ENCODE assay signal across 24 cellular contexts in the genomic region with DNA sequence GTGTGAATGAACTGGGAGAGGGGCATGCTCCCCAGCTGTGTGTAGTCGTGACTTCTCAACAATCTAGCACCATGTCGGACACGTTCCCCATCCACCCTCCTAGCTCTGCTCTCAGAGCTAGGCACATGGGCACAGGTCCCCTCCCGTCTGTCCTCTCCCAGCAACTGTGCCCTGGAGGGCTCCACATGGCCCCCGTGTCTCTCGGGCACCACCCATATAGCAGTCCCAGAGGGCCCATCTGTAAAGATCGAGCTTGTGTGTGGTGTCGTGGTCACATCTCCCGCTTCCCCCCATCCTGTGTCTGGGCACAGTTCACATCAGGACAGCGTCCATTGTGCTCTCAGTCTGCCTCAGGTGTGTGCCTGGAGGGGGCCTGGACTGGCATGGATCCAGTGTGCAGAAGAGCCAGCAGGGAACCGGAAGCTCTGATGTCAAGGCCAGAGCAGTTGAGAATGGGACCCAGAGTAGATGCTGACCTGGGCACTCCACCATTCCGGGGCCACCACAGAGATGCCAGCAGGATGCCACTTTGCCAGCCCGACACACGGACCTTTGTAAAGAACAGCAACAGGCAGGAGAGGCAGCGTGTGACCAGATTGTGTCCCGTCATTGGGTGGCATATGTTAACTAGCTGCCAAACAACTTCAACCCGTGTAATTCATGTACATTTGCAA. TPM values are rescaled to one million over a fixed set of nuclear protein-coding genes. Genes with fewer than 3 reads are reported as not detected.
DNase-seq lines count a peak whose midpoint lies in the region; ATAC-seq and TF ChIP-seq lines count a peak whose summit lies in the region.
"Had no signal": no experiment of that assay in that cellular context is flagged by ENCODE, and none has a peak within 500 bp of the region (broad histone marks: within the 10 kb centered on the region; RNA-seq: fewer than 3 reads in every experiment).

No MANE protein-coding gene starts in this region.

- intact Hi-C loops in natural killer cell (cut with micrococcal nuclease): no loop called here

- DNase-seq in natural killer cell (no peak), NCI-H69 (lab: John Stamatoyannopoulos, UW) (peak; percentile 55), endothelial cell (ENCODE audit: low spot score) (no peak)
- no peak for DNase-seq in natural killer cell treated with Interleukin-12 subunit alpha and Interleukin-12 subunit beta and Interleukin-15 and Interleukin-18, amount 100 ng/mL, for 72 hours (ENCODE audit: low spot score)
- DNase-seq: activated CD4-positive, alpha-beta memory T cell treated with anti-CD3 and anti-CD28 coated beads, Interleukin-2, amount 10 ng/mL, durations not matched to agents 7 days and 5 days; DMS79 treated with DMSO at 0.1 percent for 48 hours; esophagus squamous epithelium; foreskin melanocyte; GDM1; heart left ventricle; left ventricle myocardium inferior; NCI-H1105 treated with DMSO at 0.1 percent for 48 hours; NCI-H2081; NCI-H2227 treated with DMSO at 0.1 percent for 48 hours; Peyer's patch; SHP77 treated with DMSO at 0.1 percent for 48 hours; stimulated activated CD4-positive, alpha-beta T cell treated with anti-CD3 and anti-CD28 coated beads, Interleukin-15, amount 100 ng/mL, for 24 hours; stimulated activated CD4-positive, alpha-beta T cell treated with anti-CD3 and anti-CD28 coated beads, Interleukin-4, amount 100 ng/mL, for 4 hours; transverse colon had no signal

- H3K4me3 Mint-ChIP-seq in natural killer cell: no peak overlapping the region
- H3K4me3 Mint-ChIP-seq in natural killer cell treated with Interleukin-12 subunit alpha and Interleukin-12 subunit beta and Interleukin-15 and Interleukin-18, amount 100 ng/mL, for 72 hours: no peak overlapping the region
- H3K4me3 Mint-ChIP-seq in endothelial cell (ENCODE audit: unreplicated experiment): peak overlapping the region; percentile 77
- H3K4me3 Mint-ChIP-seq: activated CD4-positive, alpha-beta memory T cell treated with anti-CD3 and anti-CD28 coated beads, Interleukin-2, amount 10 ng/mL, durations not matched to agents 7 days and 5 days; T-helper 2 cell treated with Interferon-gamma antibody and Interleukin-4, amounts not matched to agents 5 μg/mL and 100 μg/mL, for 36 hours had no signal

- peaks cover 30 to 40% of the 10 kb centered on the region in 2 donors for H3K4me1 Mint-ChIP-seq in natural killer cell
- peaks cover 25 to 36% of the 10 kb centered on the region in 2 donors for H3K4me1 Mint-ChIP-seq in natural killer cell treated with Interleukin-12 subunit alpha and Interleukin-12 subunit beta and Interleukin-15 and Interleukin-18, amount 100 ng/mL, for 72 hours (ENCODE audit: low read depth in 2 of 2)
- H3K4me1 Mint-ChIP-seq in endothelial cell (ENCODE audit: unreplicated experiment): peaks cover 19% of the 10 kb centered on the region

- H3K36me3 Mint-ChIP-seq in natural killer cell (peaks cover 11% of the 10 kb centered on the region), endothelial cell (ENCODE audit: low read depth, unreplicated experiment) (peaks cover 42% of the 10 kb centered on the region)
- H3K36me3 Mint-ChIP-seq in natural killer cell treated with Interleukin-12 subunit alpha and Interleukin-12 subunit beta and Interleukin-15 and Interleukin-18, amount 100 ng/mL, for 72 hours: peaks cover 22% of the 10 kb centered on the region

- no peak for TF ChIP-seq CTCF in natural killer cell (IDR thresholded peaks at IDR 0.05)
- no peak for TF ChIP-seq CTCF in endothelial cell (IDR thresholded peaks at IDR 0.05; ENCODE audit: unreplicated experiment)

- H3K27me3 Mint-ChIP-seq in natural killer cell (ENCODE audit: low read depth in 2 of 2): no peaks in the 10 kb centered on the region
- no peaks in the 10 kb centered on the region for H3K27me3 Mint-ChIP-seq in natural killer cell treated with Interleukin-12 subunit alpha and Interleukin-12 subunit beta and Interleukin-15 and Interleukin-18, amount 100 ng/mL, for 72 hours
- H3K27me3 Mint-ChIP-seq in endothelial cell (ENCODE audit: unreplicated experiment): peaks cover 3% of the 10 kb centered on the region
- H3K27me3 Mint-ChIP-seq: activated CD4-positive, alpha-beta memory T cell treated with anti-CD3 and anti-CD28 coated beads, Interleukin-2, amount 10 ng/mL, durations not matched to agents 7 days and 5 days had no signal

- H3K27ac Mint-ChIP-seq in natural killer cell: peak overlapping the region; percentile 36 to 83
- H3K27ac Mint-ChIP-seq in natural killer cell treated with Interleukin-12 subunit alpha and Interleukin-12 subunit beta and Interleukin-15 and Interleukin-18, amount 100 ng/mL, for 72 hours: peak overlapping the region in 1 of 2 donors; percentile 99
- no peak overlapping the region for H3K27ac Mint-ChIP-seq in endothelial cell (ENCODE audit: unreplicated experiment)
- H3K27ac Mint-ChIP-seq: activated CD4-positive, alpha-beta memory T cell treated with anti-CD3 and anti-CD28 coated beads, Interleukin-2, amount 10 ng/mL, durations not matched to agents 7 days and 5 days; activated T-helper 2 cell treated with anti-CD3 and anti-CD28 coated beads, Interferon-gamma antibody, Interleukin-2, Interleukin-4, amounts not matched to agents 10 μg/mL and 5 μg/mL and 100 μg/mL, durations not matched to agents 14 hours and 24 hours and 36 hours; T-helper 2 cell treated with Interferon-gamma antibody and Interleukin-4, amounts not matched to agents 5 μg/mL and 100 μg/mL, for 36 hours had no signal

- H3K9me3 Mint-ChIP-seq in natural killer cell: peaks cover 3 to 6% of the 10 kb centered on the region in 2 donors
- peaks cover 9% of the 10 kb centered on the region for H3K9me3 Mint-ChIP-seq in natural killer cell treated with Interleukin-12 subunit alpha and Interleukin-12 subunit beta and Interleukin-15 and Interleukin-18, amount 100 ng/mL, for 72 hours
- peaks cover 19% of the 10 kb centered on the region for H3K9me3 Mint-ChIP-seq in endothelial cell (ENCODE audit: unreplicated experiment)

- no peak for ATAC-seq in natural killer cell
- no peak for ATAC-seq in natural killer cell treated with Interleukin-12 subunit alpha and Interleukin-12 subunit beta and Interleukin-15 and Interleukin-18, amount 100 ng/mL, for 72 hours
- ATAC-seq in GM21360 (IDR thresholded peaks at IDR 0.05; ENCODE audit: unreplicated experiment): no peak
- no peak for ATAC-seq in esophagus mucosa
- no peak for ATAC-seq in GM18873 (IDR thresholded peaks at IDR 0.05; ENCODE audit: low FRiP score, unreplicated experiment)
- ATAC-seq: heart left ventricle had no signal

RNA-seq across cellular contexts. Expression of gene MARF1, which starts 55.7 kb away (rescaled TPM):
- total RNA-seq in natural killer cell (100 to 1,000 TPM; 127 to 149 (median 140) TPM), endothelial cell (ENCODE audit: unreplicated experiment) (55.2 TPM), esophagus mucosa (32.4 TPM)
- total RNA-seq in natural killer cell treated with Interleukin-12 subunit alpha and Interleukin-12 subunit beta and Interleukin-15 and Interleukin-18, amount 100 ng/mL, for 72 hours: 10 to 100 TPM; 63.9 to 76.0 TPM
